8 cellular contexts compared by ENCODE assay signal in the genomic region with DNA sequence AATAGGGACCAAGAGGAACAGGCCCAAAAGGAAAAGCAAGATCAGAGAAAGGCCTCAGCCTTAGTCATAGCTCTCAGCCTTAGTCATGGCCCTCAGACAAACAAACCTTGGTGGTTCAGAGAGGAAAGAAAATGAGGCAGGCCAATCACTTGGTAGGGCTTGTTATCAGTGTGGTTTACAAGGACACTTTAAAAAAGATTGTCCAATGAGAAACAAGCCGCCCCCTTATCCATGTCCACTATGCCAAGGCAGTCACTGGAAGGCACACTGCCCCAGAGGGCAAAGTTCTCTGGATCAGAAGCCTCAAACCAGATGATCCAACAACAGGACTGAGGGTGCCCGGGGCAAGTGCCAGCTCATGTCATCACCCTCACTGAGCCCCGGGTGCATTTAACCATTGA.
DNase-seq lines count a peak whose midpoint lies in the region; ATAC-seq, FAIRE-seq and TF ChIP-seq lines count a peak whose summit lies in the region.
"Not testable (repeated sequence)": the region's sequence is repeated elsewhere in the genome, so short reads cannot be mapped to it uniquely, and the experiment has no call there.

No MANE protein-coding gene starts in this region.

- not testable (repeated sequence) for H3K27me3 Mint-ChIP-seq in activated CD8-positive, alpha-beta T cell treated with anti-CD3 and anti-CD28 coated beads for 36 hours

- H3K27ac Mint-ChIP-seq in activated CD8-positive, alpha-beta T cell treated with anti-CD3 and anti-CD28 coated beads for 36 hours = not testable (repeated sequence)

- not testable (repeated sequence) for H2AFZ ChIP-seq in keratinocyte (ENCODE audit: control insufficient read depth, low read length)

- H4K20me1 ChIP-seq in keratinocyte (ENCODE audit: control insufficient read depth, extremely low read depth, insufficient read depth, low read length) = not testable (repeated sequence)

- not testable (repeated sequence) for H3K4me1 Mint-ChIP-seq in activated CD8-positive, alpha-beta T cell treated with anti-CD3 and anti-CD28 coated beads for 36 hours (ENCODE audit: low read depth)

- peak; percentile 55 for FAIRE-seq in keratinocyte (lab: Jason Lieb, UNC)

- H3K79me2 ChIP-seq in keratinocyte (ENCODE audit: control insufficient read depth, insufficient read depth, low read length) = not testable (repeated sequence)

- CTCF ChIA-PET in activated CD8-positive, alpha-beta T cell treated with anti-CD3 and anti-CD28 coated beads for 36 hours (lab: Charles Lee) = not testable (repeated sequence)

- not testable (repeated sequence) for H3K9me3 Mint-ChIP-seq in activated CD8-positive, alpha-beta T cell treated with anti-CD3 and anti-CD28 coated beads for 36 hours

- H3K36me3 Mint-ChIP-seq in activated CD8-positive, alpha-beta T cell treated with anti-CD3 and anti-CD28 coated beads for 36 hours (ENCODE audit: low read depth) = not testable (repeated sequence)

- ATAC-seq in activated CD8-positive, alpha-beta T cell treated with anti-CD3 and anti-CD28 coated beads for 36 hours = peak; percentile 70

- H3K9me3 ChIP-seq in keratinocyte (ENCODE audit: control insufficient read depth, low read depth, low read length) = not testable (repeated sequence)

- not testable (repeated sequence) for H3K27me3 ChIP-seq in keratinocyte (ENCODE audit: control insufficient read depth, extremely low read depth, insufficient read depth, low read length)

- H3K4me3 Mint-ChIP-seq in activated CD8-positive, alpha-beta T cell treated with anti-CD3 and anti-CD28 coated beads for 36 hours = not testable (repeated sequence)

- dilution Hi-C loops in keratinocyte (cut with MboI; ENCODE audit: extremely low pct_ligation_motif_present, low sequenced_read_pairs) = not testable (repeated sequence)

- H3K9ac ChIP-seq in keratinocyte (ENCODE audit: control insufficient read depth, extremely low read depth, insufficient read depth, low read length) = not testable (repeated sequence)

- POLR2A ChIA-PET in activated CD8-positive, alpha-beta T cell treated with anti-CD3 and anti-CD28 coated beads for 36 hours (lab: Charles Lee) = interaction anchor here (0.7 kb wide), 1 partner anchor 187 kb away, joined by 3 read pairs; no protein-coding TSS in a partner anchor

- H3K36me3 ChIP-seq in keratinocyte (ENCODE audit: control insufficient read depth in 2 of 2, extremely low read depth in 1 of 2, insufficient read depth in 2 of 2, low read length in 2 of 2) = not testable (repeated sequence)

- intact Hi-C loops in activated CD8-positive, alpha-beta T cell treated with anti-CD3 and anti-CD28 coated beads for 36 hours (cut with micrococcal nuclease) = not testable (repeated sequence)

- H3K9me1 ChIP-seq in keratinocyte (ENCODE audit: control insufficient read depth, extremely low read depth, insufficient read depth, low read length) = not testable (repeated sequence)

- H3K4me1 ChIP-seq in keratinocyte (ENCODE audit: control insufficient read depth, extremely low read depth, insufficient read depth, low read length) = not testable (repeated sequence)

- not testable (repeated sequence) for TF ChIP-seq CTCF in AG10803 (conservative IDR thresholded peaks at IDR 0.05; ENCODE audit: low read length); activated CD8-positive, alpha-beta T cell treated with anti-CD3 and anti-CD28 coated beads for 36 hours (IDR thresholded peaks at IDR 0.05); epithelial cell of proximal tubule (conservative IDR thresholded peaks at IDR 0.05; ENCODE audit: low read depth, low read length); keratinocyte (optimal IDR thresholded peaks at IDR 0.05 in 1 of 3, IDR thresholded peaks at IDR 0.05 in 1 of 3, conservative IDR thresholded peaks at IDR 0.05 in 1 of 3; ENCODE audit: extremely low read depth in 1 of 3, insufficient read depth in 2 of 3, low read length in 3 of 3)

- DNase-seq in AG10803 (ENCODE audit: low read depth) = peak; percentile 5
- DNase-seq in HT-29 (ENCODE audit: low spot score) = peak; percentile 4
- DNase-seq in RPMI7951 (ENCODE audit: low read depth) = peak; percentile 80
- peak; percentile 25 for DNase-seq in activated CD8-positive, alpha-beta T cell treated with anti-CD3 and anti-CD28 coated beads for 36 hours
- DNase-seq in astrocyte of the hippocampus (ENCODE audit: low read depth, low spot score) = peak; percentile 50
- DNase-seq in epithelial cell of proximal tubule (ENCODE audit: low read depth) = peak; percentile 18
- DNase-seq in keratinocyte (ENCODE audit: low read depth, low spot score) = not testable (repeated sequence)
- DNase-seq in stimulated activated CD4-positive, alpha-beta T cell treated with anti-CD3 and anti-CD28 coated beads, Interleukin-15, amount 100 ng/mL, for 24 hours = peak; percentile 11

- not testable (repeated sequence) for H3K4me2 ChIP-seq in keratinocyte (ENCODE audit: control insufficient read depth, extremely low read depth, insufficient read depth, low read depth, low read length)

- not testable (repeated sequence) for H3K4me3 ChIP-seq in AG10803 (ENCODE audit: low read length); epithelial cell of proximal tubule (ENCODE audit: low read depth, low read length); keratinocyte (ENCODE audit: control insufficient read depth in 2 of 3, extremely low read depth in 1 of 3, insufficient read depth in 2 of 3, low read depth in 1 of 3, low read length in 3 of 3)

- H3K27ac ChIP-seq in keratinocyte (ENCODE audit: control insufficient read depth, insufficient read depth, low read length) = not testable (repeated sequence)
